ENCODE assay signal across 8 cellular contexts in the genomic region with DNA sequence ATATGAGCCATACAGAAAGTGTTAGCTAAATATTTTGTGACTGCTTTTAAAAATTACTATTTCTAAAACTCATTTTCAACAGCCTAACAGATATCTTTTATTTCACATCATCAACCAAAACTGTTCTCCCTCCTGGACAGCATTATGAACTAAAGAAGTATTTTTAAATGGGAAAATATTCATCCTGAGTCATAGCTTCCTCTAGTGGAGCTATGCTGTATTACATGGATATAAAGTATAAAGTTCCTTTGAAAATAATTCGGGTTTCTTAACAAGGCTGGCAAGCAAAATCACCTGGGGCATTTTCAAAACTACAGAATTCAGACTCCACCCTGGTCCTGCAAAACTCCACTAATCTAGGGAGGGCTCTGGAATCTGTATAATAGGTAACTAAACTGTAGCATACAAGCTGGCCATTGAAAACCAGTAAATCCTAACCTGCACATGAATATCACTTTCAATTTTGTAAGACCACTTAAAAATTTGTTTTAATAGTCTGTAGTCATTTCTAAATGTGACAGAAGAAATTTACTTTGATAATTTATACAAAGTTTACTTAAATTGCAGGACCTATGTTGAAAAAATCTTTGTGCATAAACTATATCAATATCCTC. TPM values are rescaled to one million over a fixed set of nuclear protein-coding genes. Genes with fewer than 3 reads are reported as not detected.
DNase-seq lines count a peak whose midpoint lies in the region; ATAC-seq and TF ChIP-seq lines count a peak whose summit lies in the region.

No MANE protein-coding gene starts in this region.

- H3K9me3 Mint-ChIP-seq in CD4-positive, alpha-beta T cell = no peaks in the 10 kb centered on the region
- H3K9me3 Mint-ChIP-seq in stimulated activated effector memory CD8-positive, alpha-beta T cell treated with anti-CD3 and anti-CD28 coated beads, Interleukin-12 subunit alpha, Interleukin-12 subunit beta, amount 100 ng/mL, for 72 hours = no peaks in the 10 kb centered on the region

- H2BK120ac ChIP-seq in trophoblast cell (ENCODE audit: insufficient read depth, low read length, poor library complexity) = no peak overlapping the region

- CTCF ChIA-PET in CD4-positive, alpha-beta T cell (lab: Charles Lee) = interaction anchor here (1.4 kb wide), 1 partner anchor 98 kb away, joined by 3 read pairs; no protein-coding TSS in a partner anchor

- H3K27me3 ChIP-seq in trophoblast cell (ENCODE audit: insufficient read depth, low read length) = no peaks in the 10 kb centered on the region
- no peaks in the 10 kb centered on the region for H3K27me3 ChIP-seq in CD4-positive, alpha-beta T cell (ENCODE audit: control insufficient read depth, insufficient read depth, low read length)

- intact Hi-C loops in CD4-positive, alpha-beta T cell (cut with DNase I, micrococcal nuclease) = no loop called here

- WGBS in trophoblast cell (ENCODE audit: extremely low coverage, insufficient coverage, insufficient read length) = no CpG with 5 or more reads among the region's 1 CpG

- no peaks in the 10 kb centered on the region for H3K36me3 Mint-ChIP-seq in CD4-positive, alpha-beta T cell (ENCODE audit: low read depth)
- H3K36me3 Mint-ChIP-seq in stimulated activated effector memory CD8-positive, alpha-beta T cell treated with anti-CD3 and anti-CD28 coated beads, Interleukin-12 subunit alpha, Interleukin-12 subunit beta, amount 100 ng/mL, for 72 hours = no peaks in the 10 kb centered on the region

- DNase-seq in DMS 273 (lab: John Stamatoyannopoulos, UW; ENCODE audit: unreplicated experiment) (peak; percentile 52), NCI-H2227 (lab: John Stamatoyannopoulos, UW; ENCODE audit: unreplicated experiment) (peak; percentile 24), coronary artery (ENCODE audit: low spot score) (no peak), trophoblast cell (peak; percentile 13 to 77)
- no peak for DNase-seq in CD4-positive, alpha-beta T cell
- no peak for DNase-seq in stimulated activated effector memory CD8-positive, alpha-beta T cell treated with anti-CD3 and anti-CD28 coated beads, Interleukin-12 subunit alpha, Interleukin-12 subunit beta, amount 100 ng/mL, for 72 hours (ENCODE audit: low spot score in 2 of 2)

- H3K4me3 ChIP-seq in coronary artery = no peak overlapping the region
- no peak overlapping the region for H3K4me3 ChIP-seq in trophoblast cell (ENCODE audit: low read depth, low read length)

- no peak overlapping the region for H2AFZ ChIP-seq in trophoblast cell (ENCODE audit: insufficient read depth, low read length, poor library complexity)

- no peak overlapping the region for H2AK5ac ChIP-seq in trophoblast cell (ENCODE audit: low read length)

- no peak overlapping the region for H3K18ac ChIP-seq in trophoblast cell (ENCODE audit: low read length)

- H3K23ac ChIP-seq in trophoblast cell (ENCODE audit: low read length) = no peak overlapping the region

- peak; percentile 67 for ATAC-seq in GM21528 (IDR thresholded peaks at IDR 0.05; ENCODE audit: low FRiP score, unreplicated experiment)
- ATAC-seq in CD4-positive, alpha-beta T cell (ENCODE audit: poor library complexity) = no peak
- ATAC-seq in stimulated activated effector memory CD8-positive, alpha-beta T cell treated with anti-CD3 and anti-CD28 coated beads, Interleukin-12 subunit alpha, Interleukin-12 subunit beta, amount 100 ng/mL, for 72 hours = no peak
- no peak for ATAC-seq in GM21360 (IDR thresholded peaks at IDR 0.05; ENCODE audit: unreplicated experiment)

- no peaks in the 10 kb centered on the region for H3K9me3 ChIP-seq in trophoblast cell (ENCODE audit: insufficient read depth, low read depth, low read length)
- no peaks in the 10 kb centered on the region for H3K9me3 ChIP-seq in CD4-positive, alpha-beta T cell (ENCODE audit: control insufficient read depth, low read length)

- no peak overlapping the region for H2BK12ac ChIP-seq in trophoblast cell (ENCODE audit: low read length)

- H3K27ac Mint-ChIP-seq in CD4-positive, alpha-beta T cell = no peak overlapping the region
- H3K27ac Mint-ChIP-seq in stimulated activated effector memory CD8-positive, alpha-beta T cell treated with anti-CD3 and anti-CD28 coated beads, Interleukin-12 subunit alpha, Interleukin-12 subunit beta, amount 100 ng/mL, for 72 hours = no peak overlapping the region

- no peak overlapping the region for H4K12ac ChIP-seq in trophoblast cell (ENCODE audit: low read depth, low read length)

- H3K4me1 Mint-ChIP-seq in CD4-positive, alpha-beta T cell (ENCODE audit: low read depth) = no peaks in the 10 kb centered on the region
- H3K4me1 Mint-ChIP-seq in stimulated activated effector memory CD8-positive, alpha-beta T cell treated with anti-CD3 and anti-CD28 coated beads, Interleukin-12 subunit alpha, Interleukin-12 subunit beta, amount 100 ng/mL, for 72 hours = no peaks in the 10 kb centered on the region

- H4K8ac ChIP-seq in trophoblast cell (ENCODE audit: low read depth, low read length) = no peak overlapping the region

- H3K27me3 Mint-ChIP-seq in CD4-positive, alpha-beta T cell = peaks cover 14% of the 10 kb centered on the region

- H3K79me1 ChIP-seq in trophoblast cell (ENCODE audit: low read length) = no peaks in the 10 kb centered on the region

- H3K36me3 ChIP-seq in trophoblast cell (ENCODE audit: control insufficient read depth in 1 of 2, insufficient read depth in 2 of 2, low read length in 2 of 2) = peaks cover 0 to 2% of the 10 kb centered on the region in 2 experiments

- H4K91ac ChIP-seq in trophoblast cell (ENCODE audit: low read depth, low read length) = no peak overlapping the region

- H3K9ac ChIP-seq in trophoblast cell (ENCODE audit: low read length) = no peak overlapping the region

- POLR2A ChIA-PET in CD4-positive, alpha-beta T cell (lab: Charles Lee) = no interaction called here

- H2BK5ac ChIP-seq in trophoblast cell (ENCODE audit: low read depth, low read length, poor library complexity) = no peak overlapping the region

- H3K27ac ChIP-seq in coronary artery = no peak overlapping the region
- H3K27ac ChIP-seq in trophoblast cell (ENCODE audit: low read depth, low read length) = no peak overlapping the region
- H3K27ac ChIP-seq in CD4-positive, alpha-beta T cell (ENCODE audit: low read depth, low read length) = no peak overlapping the region

- TF ChIP-seq CTCF in coronary artery (IDR thresholded peaks at IDR 0.05) = peak; percentile 61
- no peak for TF ChIP-seq CTCF in CD4-positive, alpha-beta T cell (IDR thresholded peaks at IDR 0.05)

- no peaks in the 10 kb centered on the region for H3K4me1 ChIP-seq in trophoblast cell (ENCODE audit: control insufficient read depth in 1 of 2, insufficient read depth in 2 of 2, low read length in 2 of 2)

- H3K79me2 ChIP-seq in trophoblast cell (ENCODE audit: control insufficient read depth, insufficient read depth, low read length, poor library complexity) = no peaks in the 10 kb centered on the region

- no peak overlapping the region for H3K4me3 Mint-ChIP-seq in CD4-positive, alpha-beta T cell
- no peak overlapping the region for H3K4me3 Mint-ChIP-seq in stimulated activated effector memory CD8-positive, alpha-beta T cell treated with anti-CD3 and anti-CD28 coated beads, Interleukin-12 subunit alpha, Interleukin-12 subunit beta, amount 100 ng/mL, for 72 hours

- H3K14ac ChIP-seq in trophoblast cell (ENCODE audit: low read length) = no peak overlapping the region

- H3K4me2 ChIP-seq in trophoblast cell (ENCODE audit: low read length) = no peak overlapping the region

- no peak overlapping the region for H3K4ac ChIP-seq in trophoblast cell (ENCODE audit: low read depth, low read length)

RNA-seq across cellular contexts. Expression of a gene that starts 53.5 kb away (rescaled TPM):
- polyA plus RNA-seq in trophoblast cell (2013) = 3.2 and 3.5 TPM in 2 replicates
- under 1 TPM in 1 of 2 experiments, not detected in 1; 0.08 TPM for total RNA-seq in CD4-positive, alpha-beta T cell

Comparison
In these comparisons a context has a peak if more than half of its experiments do, and no peak if none do; other contexts are left out.
1. DNase-seq: peak in DMS 273 (single experiment), NCI-H2227 (single experiment) and trophoblast cell (2 of 2); none in coronary artery (single experiment), CD4-positive, alpha-beta T cell (0 of 10) and stimulated activated effector memory CD8-positive, alpha-beta T cell treated with anti-CD3 and anti-CD28 coated beads, Interleukin-12 subunit alpha, Interleukin-12 subunit beta, amount 100 ng/mL, for 72 hours (0 of 2).